In the genomic region with DNA sequence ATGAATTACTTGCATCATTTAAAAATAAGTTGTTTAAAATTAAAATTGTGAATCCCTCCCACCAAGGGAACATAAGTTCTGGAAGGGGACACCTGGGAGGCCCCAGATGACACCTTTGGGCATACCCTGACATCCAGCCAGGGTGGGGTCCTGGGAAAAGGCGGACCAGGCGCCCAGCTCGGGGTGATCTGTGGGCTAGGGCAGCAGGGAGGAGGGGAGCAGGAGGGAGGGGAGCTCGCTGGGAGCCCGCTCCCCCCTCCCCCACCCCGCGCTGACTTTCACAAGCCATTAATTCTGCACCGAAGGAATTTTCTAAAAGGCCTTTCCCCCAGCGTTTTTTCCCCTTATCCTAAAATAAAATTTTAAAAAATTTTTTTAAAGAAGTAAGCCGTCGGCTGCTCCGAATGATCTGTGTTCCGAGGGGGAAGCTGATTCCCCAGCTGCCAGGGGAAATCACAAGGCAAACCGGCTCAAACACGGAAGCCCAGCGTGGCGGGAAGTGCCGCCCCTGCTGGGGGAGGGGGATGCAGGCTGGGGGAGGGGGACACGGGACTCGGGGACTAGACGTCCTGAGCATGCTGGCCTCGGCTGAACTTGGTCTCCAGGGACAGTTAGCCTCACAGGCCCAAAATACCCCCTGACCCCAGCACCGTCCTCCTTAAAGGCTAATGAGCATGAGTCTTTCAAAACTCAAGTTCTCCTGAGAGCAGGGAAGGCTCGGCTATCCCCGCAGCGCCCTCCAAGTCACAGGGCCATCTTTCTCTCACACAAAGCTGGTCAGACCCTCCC, we compare ENCODE assay signal across 8 cellular contexts. TPM values are rescaled to one million over a fixed set of nuclear protein-coding genes. Genes with fewer than 3 reads are reported as not detected.
DNase-seq lines count a peak whose midpoint lies in the region; ATAC-seq and TF ChIP-seq lines count a peak whose summit lies in the region.

No MANE protein-coding gene starts in this region.

- H3K9me3 ChIP-seq in subcutaneous abdominal adipose tissue (ENCODE audit: control insufficient read depth in 5 of 5, low read length in 5 of 5): no peaks in the 10 kb centered on the region

- intact Hi-C loops in lower leg skin (cut with DNase I; ENCODE audit: low total_unique reads): no loop called here

- H3K27me3 ChIP-seq in subcutaneous abdominal adipose tissue (ENCODE audit: control insufficient read depth in 5 of 5, insufficient read depth in 4 of 5, low read length in 5 of 5): no peaks in the 10 kb centered on the region

- 34 to 38% methylated on average over 26 of the region's 26 CpGs for WGBS in lower leg skin, 2 donors

- peak; percentile 54 for DNase-seq in Kasumi-1 (lab: John Stamatoyannopoulos, UW)
- peak; percentile 80 to 96 for DNase-seq in lower leg skin (ENCODE audit: low spot score in 2 of 2)
- DNase-seq in activated CD4-positive, alpha-beta T cell treated with anti-CD3 and anti-CD28 coated beads for 4 hours: no peak
- DNase-seq in SW480 (ENCODE audit: low spot score): no peak
- DNase-seq in SKM-1 (lab: John Stamatoyannopoulos, UW; ENCODE audit: unreplicated experiment): no peak

- peaks cover 0 to 23% (median 21%) of the 10 kb centered on the region in 5 donors for H3K36me3 ChIP-seq in subcutaneous abdominal adipose tissue (ENCODE audit: control insufficient read depth in 5 of 5, insufficient read depth in 5 of 5, low read length in 5 of 5)

- TF ChIP-seq POLR2A in lower leg skin (IDR thresholded peaks at IDR 0.05): no peak

- H3K27ac ChIP-seq in cingulate gyrus (ENCODE audit: low read depth, low read length) (peak overlapping the region; percentile 85), subcutaneous abdominal adipose tissue (ENCODE audit: low read depth, low read length) (peak overlapping the region; percentile 97)

- H3K9ac ChIP-seq in subcutaneous abdominal adipose tissue (ENCODE audit: low read length in 5 of 5): peak overlapping the region; percentile 35 to 69 (median 42)

- ATAC-seq in HG02623 (IDR thresholded peaks at IDR 0.05; ENCODE audit: unreplicated experiment): no peak

- no peak overlapping the region for H3K4me3 ChIP-seq in lower leg skin (ENCODE audit: low read depth, poor library complexity, severe bottlenecking)
- H3K4me3 ChIP-seq in subcutaneous abdominal adipose tissue (ENCODE audit: low read depth in 1 of 5, low read length in 5 of 5): peak overlapping the region in 4 of 5 donors; percentile 17 to 44 (median 39)

- no peak for TF ChIP-seq CTCF in lower leg skin (IDR thresholded peaks at IDR 0.05)

- peaks cover 46 to 99% (median 99%) of the 10 kb centered on the region in 5 donors for H3K4me1 ChIP-seq in subcutaneous abdominal adipose tissue (ENCODE audit: control insufficient read depth in 5 of 5, insufficient read depth in 5 of 5, low read length in 5 of 5)

RNA-seq across cellular contexts. Expression of a gene that starts 13.9 kb away (rescaled TPM):
- 10 to 100 TPM; 24.0 to 42.6 (median 30.3) TPM for total RNA-seq in lower leg skin

RNA-seq across cellular contexts. Expression of a gene that starts 49.6 kb away (rescaled TPM):
- not detected for total RNA-seq in lower leg skin

Comparison
In these comparisons a context has a peak if more than half of its experiments do, and no peak if none do; other contexts are left out.
1. DNase-seq: peak in Kasumi-1 (2 of 2) and lower leg skin (2 of 2); none in activated CD4-positive, alpha-beta T cell treated with anti-CD3 and anti-CD28 coated beads for 4 hours (0 of 2), SW480 (single experiment) and SKM-1 (single experiment).